Comparison of ENCODE assay signal across 23 cellular contexts in genomic region chr10:125662616-125663015, GRCh38. TPM values are rescaled to one million over a fixed set of nuclear protein-coding genes. Genes with fewer than 3 reads are reported as not detected.
DNase-seq lines count a peak whose midpoint lies in the region; ATAC-seq and TF ChIP-seq lines count a peak whose summit lies in the region.
"Had no signal": no experiment of that assay in that cellular context is flagged by ENCODE, and none has a peak within 500 bp of the region (broad histone marks: within the 10 kb centered on the region; RNA-seq: fewer than 3 reads in every experiment).

No MANE protein-coding gene starts in this region.

- CTCF ChIA-PET in A673 (lab: Charles Lee), result no interaction called here
- CTCF ChIA-PET in HEK293 (lab: Yijun Ruan, JAX), result interaction anchor here (0.6 to 0.7 kb wide), 2 partner anchors 140 to 484 kb away, joined by 3 to 4 read pairs; no protein-coding TSS in a partner anchor

- H3K27ac ChIP-seq in A673 (ENCODE audit: low read depth, low read length, poor library complexity, severe bottlenecking) (peak overlapping the region; percentile 74), HEK293 (ENCODE audit: extremely low read depth, low read depth, low read length) (peak overlapping the region; percentile 55; the same call in 1 of the 2 replicates), hepatocyte (peak overlapping the region; percentile 78)
- H3K27ac ChIP-seq: pancreas had no signal

- H2AFZ ChIP-seq in hepatocyte, result no peak overlapping the region

- H3K4me2 ChIP-seq in hepatocyte, result no peak overlapping the region

- no peak for DNase-seq in A673 (ENCODE audit: low spot score)
- DNase-seq in adipocyte (ENCODE audit: low read depth), result peak; percentile 17
- DNase-seq in hepatocyte (ENCODE audit: low spot score), result no peak
- DNase-seq in GM19240 (ENCODE audit: insufficient read length, low spot score), result no peak
- DNase-seq in NCI-H774 (lab: John Stamatoyannopoulos, UW), result no peak
- DNase-seq in NCI-H146 treated with DMSO at 0.1 percent for 48 hours (lab: John Stamatoyannopoulos, UW; ENCODE audit: unreplicated experiment), result no peak
- DNase-seq: activated CD4-positive, alpha-beta T cell treated with anti-CD3 and anti-CD28 coated beads for 1 hour; activated T-cell treated with anti-CD3 and anti-CD28 coated beads, Interleukin-2, amount 50 U/mL, for 72 hours; cortex of kidney; DMS79; hypothalamus; naive B cell; NCI-H2107; NCI-H510A treated with DMSO at 0.1 percent for 48 hours; pancreas; right cardiac atrium had no signal

- H3K79me2 ChIP-seq in hepatocyte, result no peaks in the 10 kb centered on the region

- H3K36me3 ChIP-seq in A673 (ENCODE audit: insufficient read depth, low read length, poor library complexity, severe bottlenecking), result no peaks in the 10 kb centered on the region
- no peaks in the 10 kb centered on the region for H3K36me3 ChIP-seq in HEK293 (ENCODE audit: control insufficient read depth in 2 of 2, insufficient read depth in 1 of 2, low read length in 2 of 2)
- no peaks in the 10 kb centered on the region for H3K36me3 ChIP-seq in adipocyte (ENCODE audit: control insufficient read depth, insufficient read depth, low read length, severe bottlenecking)
- no peaks in the 10 kb centered on the region for H3K36me3 ChIP-seq in hepatocyte (replicated peaks; ENCODE audit: insufficient read depth, low read depth)
- H3K36me3 ChIP-seq: pancreas had no signal

- POLR2A ChIA-PET in A673 (lab: Charles Lee; ENCODE audit: low non-redundant PET), result no interaction called here
- POLR2A ChIA-PET in HEK293 (lab: Yijun Ruan, JAX), result interaction anchor here (1.7 kb wide), 2 partner anchors 29 to 57 kb away, joined by 7 to 11 read pairs; partner anchors contain the start of gene EDRF1

- TF ChIP-seq CTCF in A673 (conservative IDR thresholded peaks at IDR 0.05; ENCODE audit: low read depth, low read length), result no peak
- no peak for TF ChIP-seq CTCF in HEK293 (tag by site-specific recombination; IDR thresholded peaks at IDR 0.05)
- TF ChIP-seq CTCF in hepatocyte (IDR thresholded peaks at IDR 0.05; ENCODE audit: poor library complexity), result no peak

- no peak overlapping the region for H3K9ac ChIP-seq in adipocyte (ENCODE audit: low read length)

- BruUV-seq in A673 (replicated peaks; lab: Mats Ljungman, UMichigan), result no TSS peak

- no peak overlapping the region for H3K4me3 ChIP-seq in A673 (ENCODE audit: low read depth, low read length, poor library complexity, severe bottlenecking)
- H3K4me3 ChIP-seq in HEK293 (ENCODE audit: low read depth, low read length), result no peak overlapping the region
- peak overlapping the region; percentile 3 for H3K4me3 ChIP-seq in adipocyte (ENCODE audit: low read length)
- no peak overlapping the region for H3K4me3 ChIP-seq in hepatocyte
- H3K4me3 ChIP-seq: pancreas had no signal

- no peaks in the 10 kb centered on the region for H3K9me2 ChIP-seq in hepatocyte (replicated peaks; ENCODE audit: insufficient read depth)

- H3K27me3 ChIP-seq in A673 (replicated peaks; ENCODE audit: insufficient read depth, low read depth, low read length, poor library complexity) (no peaks in the 10 kb centered on the region), adipocyte (replicated peaks; ENCODE audit: control insufficient read depth, insufficient read depth, low read length) (no peaks in the 10 kb centered on the region), hepatocyte (no peaks in the 10 kb centered on the region)
- H3K27me3 ChIP-seq: pancreas had no signal

- H3K4me1 ChIP-seq in A673 (ENCODE audit: insufficient read depth, low read length, poor library complexity, severe bottlenecking) (peaks cover 16% of the 10 kb centered on the region), HEK293 (ENCODE audit: control insufficient read depth, insufficient read depth, low read length) (peaks cover 16% of the 10 kb centered on the region), adipocyte (ENCODE audit: control insufficient read depth, insufficient read depth, low read length) (peaks cover 13% of the 10 kb centered on the region), hepatocyte (ENCODE audit: insufficient read depth) (no peaks in the 10 kb centered on the region)
- H3K4me1 ChIP-seq: pancreas had no signal

- intact Hi-C loops in A673 (cut with micrococcal nuclease; ENCODE audit: unreplicated experiment), result no loop called here

- H3K9me3 ChIP-seq in A673 (ENCODE audit: low read depth, low read length, poor library complexity, severe bottlenecking) (no peaks in the 10 kb centered on the region), HEK293 (ENCODE audit: control insufficient read depth, insufficient read depth, low read depth, low read length) (no peaks in the 10 kb centered on the region), adipocyte (ENCODE audit: control insufficient read depth, low read length) (peaks cover 5% of the 10 kb centered on the region), hepatocyte (ENCODE audit: low read depth) (no peaks in the 10 kb centered on the region)
- H3K9me3 ChIP-seq: pancreas had no signal

- no peaks in the 10 kb centered on the region for H4K20me1 ChIP-seq in hepatocyte (ENCODE audit: insufficient read depth, poor library complexity, severe bottlenecking)

- ATAC-seq in HG02938 (IDR thresholded peaks at IDR 0.05; ENCODE audit: unreplicated experiment), result no peak
- ATAC-seq: activated T-cell treated with anti-CD3 and anti-CD28 coated beads, Interleukin-2, amount 50 U/mL, for 72 hours; pancreas had no signal

- WGBS in hepatocyte (ENCODE audit: low lambda C conversion rate, missing lambda C conversion rate), result 93% methylated on average over 2 of the region's 2 CpGs

TF ChIP-seq in HEK293, 187 proteins besides CTCF, POLR2A, EP300 and RAD21:
- TF ChIP-seq ZNF571 (tag by site-specific recombination; IDR thresholded peaks at IDR 0.05) (no peak), ZNF114 (tag by site-specific recombination; IDR thresholded peaks at IDR 0.05) (no peak), ZBTB21 (tag by site-specific recombination; IDR thresholded peaks at IDR 0.05) (no peak), ZSCAN18 (tag by site-specific recombination; IDR thresholded peaks at IDR 0.05) (no peak), ZNF596 (tag by site-specific recombination; IDR thresholded peaks at IDR 0.05) (no peak), ZBTB17 (tag by site-specific recombination; IDR thresholded peaks at IDR 0.05) (no peak), ZNF416 (tag by site-specific recombination; IDR thresholded peaks at IDR 0.05) (no peak), ZNF585B (tag by site-specific recombination; IDR thresholded peaks at IDR 0.05) (no peak), ZNF626 (tag by site-specific recombination; IDR thresholded peaks at IDR 0.05) (no peak), OVOL3 (tag by site-specific recombination; IDR thresholded peaks at IDR 0.05) (no peak), MEIS1 (CRISPR knock-in tag; IDR thresholded peaks at IDR 0.05; ENCODE audit: borderline replicate concordance) (no peak), ZNF791 (tag by site-specific recombination; IDR thresholded peaks at IDR 0.05) (no peak), GLI4 (tag by site-specific recombination; IDR thresholded peaks at IDR 0.05) (no peak), FEZF1 (tag by site-specific recombination; IDR thresholded peaks at IDR 0.05) (no peak), ZNF140 (tag by site-specific recombination; IDR thresholded peaks at IDR 0.05) (no peak)

RNA-seq across cellular contexts. Expression of gene TEX36, which starts 20.3 kb away (rescaled TPM):
- total RNA-seq in A673 (2021), result 0.61 and 1.3 TPM in 2 replicates
- total RNA-seq in hepatocyte, result not detected in 2 replicates
- not detected in 2 replicates for polyA plus RNA-seq in hepatocyte
- total RNA-seq: activated T-cell treated with anti-CD3 and anti-CD28 coated beads, Interleukin-2, amount 50 U/mL, for 72 hours; fibroblast of villous mesenchyme; LHCN-M2; lung microvascular endothelial cell; pancreas; right cardiac atrium; urinary bladder had no signal
- polyA plus RNA-seq: keratinocyte, pancreas, right cardiac atrium, urinary bladder had no signal

RNA-seq across cellular contexts. Expression of gene EDRF1, which starts 56.9 kb away (rescaled TPM):
- 37.8 and 40.5 TPM in 2 replicates for total RNA-seq in A673 (2021)
- 27.3 and 28.9 TPM in 2 replicates for total RNA-seq in hepatocyte
- polyA plus RNA-seq in hepatocyte, result 10.1 and 11.4 TPM in 2 replicates
